ENCODE assay signal across 1 cellular context in the genomic region with DNA sequence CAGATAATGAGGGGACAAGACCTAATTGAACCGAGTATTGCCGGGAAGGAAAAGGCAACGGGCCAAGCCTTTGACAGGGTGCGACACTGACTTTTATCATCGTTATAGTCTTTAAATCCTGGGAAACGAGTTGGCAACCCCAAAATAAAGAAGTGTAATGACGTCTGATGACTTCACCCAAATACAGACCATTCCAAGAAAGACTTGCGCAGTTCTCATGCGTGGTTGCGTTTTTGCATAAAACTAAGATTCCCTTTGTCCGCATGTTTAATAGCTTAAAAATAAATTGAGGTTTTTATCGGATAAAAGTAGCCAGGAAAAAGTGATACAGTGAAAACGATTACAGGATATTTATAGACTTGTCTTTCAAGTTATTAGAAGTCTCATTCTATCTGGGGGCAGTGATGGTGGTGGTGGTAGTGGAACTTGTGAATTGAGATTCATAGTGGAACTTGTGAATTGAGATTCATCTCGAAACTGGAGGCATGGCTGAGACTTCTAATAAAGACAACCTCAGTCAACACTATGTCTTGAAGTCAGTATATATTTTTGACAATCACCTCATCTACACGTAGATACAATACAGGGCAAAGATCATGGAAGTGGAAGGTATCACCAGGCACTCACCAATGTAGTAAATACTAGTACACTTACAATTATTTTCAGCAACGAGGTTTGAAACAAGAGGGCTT.
TF ChIP-seq lines count a peak whose summit lies in the region.

No MANE protein-coding gene starts in this region.

TF ChIP-seq in GM12878, 131 proteins besides CTCF, POLR2A, EP300 and RAD21 (continued from another document and continues in another):
- TF ChIP-seq, protein P1, sequence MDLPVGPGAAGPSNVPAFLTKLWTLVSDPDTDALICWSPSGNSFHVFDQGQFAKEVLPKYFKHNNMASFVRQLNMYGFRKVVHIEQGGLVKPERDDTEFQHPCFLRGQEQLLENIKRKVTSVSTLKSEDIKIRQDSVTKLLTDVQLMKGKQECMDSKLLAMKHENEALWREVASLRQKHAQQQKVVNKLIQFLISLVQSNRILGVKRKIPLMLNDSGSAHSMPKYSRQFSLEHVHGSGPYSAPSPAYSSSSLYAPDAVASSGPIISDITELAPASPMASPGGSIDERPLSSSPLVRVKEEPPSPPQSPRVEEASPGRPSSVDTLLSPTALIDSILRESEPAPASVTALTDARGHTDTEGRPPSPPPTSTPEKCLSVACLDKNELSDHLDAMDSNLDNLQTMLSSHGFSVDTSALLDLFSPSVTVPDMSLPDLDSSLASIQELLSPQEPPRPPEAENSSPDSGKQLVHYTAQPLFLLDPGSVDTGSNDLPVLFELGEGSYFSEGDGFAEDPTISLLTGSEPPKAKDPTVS (IDR thresholded peaks at IDR 0.05; ENCODE audit: low read depth, low read length): no peak
- no peak for TF ChIP-seq RCOR1 (conservative IDR thresholded peaks at IDR 0.05; ENCODE audit: low read depth, low read length)
- TF ChIP-seq BACH1 (IDR thresholded peaks at IDR 0.05; ENCODE audit: borderline replicate concordance): peak; percentile 87; the same call in 1 of the 2 replicates
- no peak for TF ChIP-seq TARDBP (IDR thresholded peaks at IDR 0.05; ENCODE audit: borderline replicate concordance)
- TF ChIP-seq CHD4 (IDR thresholded peaks at IDR 0.05): no peak
- 0 out of 2 replicates have a peak, but pooled peaks have one; percentile 26 for TF ChIP-seq CBFB (IDR thresholded peaks at IDR 0.05; ENCODE audit: low read depth)
- no peak for TF ChIP-seq SMAD5 (IDR thresholded peaks at IDR 0.05; ENCODE audit: low read depth)
- TF ChIP-seq MEF2A (IDR thresholded peaks at IDR 0.05; ENCODE audit: insufficient read depth, low read depth, low read length): peak; percentile 92
- TF ChIP-seq PAX5 (IDR thresholded peaks at IDR 0.05; ENCODE audit: borderline replicate concordance, low read depth, low read length): peak; percentile 6; the same call in 1 of the 2 replicates
- TF ChIP-seq, protein P2, sequence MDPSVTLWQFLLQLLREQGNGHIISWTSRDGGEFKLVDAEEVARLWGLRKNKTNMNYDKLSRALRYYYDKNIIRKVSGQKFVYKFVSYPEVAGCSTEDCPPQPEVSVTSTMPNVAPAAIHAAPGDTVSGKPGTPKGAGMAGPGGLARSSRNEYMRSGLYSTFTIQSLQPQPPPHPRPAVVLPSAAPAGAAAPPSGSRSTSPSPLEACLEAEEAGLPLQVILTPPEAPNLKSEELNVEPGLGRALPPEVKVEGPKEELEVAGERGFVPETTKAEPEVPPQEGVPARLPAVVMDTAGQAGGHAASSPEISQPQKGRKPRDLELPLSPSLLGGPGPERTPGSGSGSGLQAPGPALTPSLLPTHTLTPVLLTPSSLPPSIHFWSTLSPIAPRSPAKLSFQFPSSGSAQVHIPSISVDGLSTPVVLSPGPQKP (IDR thresholded peaks at IDR 0.05; ENCODE audit: low read depth, low read length): no peak
- TF ChIP-seq, protein P3, sequence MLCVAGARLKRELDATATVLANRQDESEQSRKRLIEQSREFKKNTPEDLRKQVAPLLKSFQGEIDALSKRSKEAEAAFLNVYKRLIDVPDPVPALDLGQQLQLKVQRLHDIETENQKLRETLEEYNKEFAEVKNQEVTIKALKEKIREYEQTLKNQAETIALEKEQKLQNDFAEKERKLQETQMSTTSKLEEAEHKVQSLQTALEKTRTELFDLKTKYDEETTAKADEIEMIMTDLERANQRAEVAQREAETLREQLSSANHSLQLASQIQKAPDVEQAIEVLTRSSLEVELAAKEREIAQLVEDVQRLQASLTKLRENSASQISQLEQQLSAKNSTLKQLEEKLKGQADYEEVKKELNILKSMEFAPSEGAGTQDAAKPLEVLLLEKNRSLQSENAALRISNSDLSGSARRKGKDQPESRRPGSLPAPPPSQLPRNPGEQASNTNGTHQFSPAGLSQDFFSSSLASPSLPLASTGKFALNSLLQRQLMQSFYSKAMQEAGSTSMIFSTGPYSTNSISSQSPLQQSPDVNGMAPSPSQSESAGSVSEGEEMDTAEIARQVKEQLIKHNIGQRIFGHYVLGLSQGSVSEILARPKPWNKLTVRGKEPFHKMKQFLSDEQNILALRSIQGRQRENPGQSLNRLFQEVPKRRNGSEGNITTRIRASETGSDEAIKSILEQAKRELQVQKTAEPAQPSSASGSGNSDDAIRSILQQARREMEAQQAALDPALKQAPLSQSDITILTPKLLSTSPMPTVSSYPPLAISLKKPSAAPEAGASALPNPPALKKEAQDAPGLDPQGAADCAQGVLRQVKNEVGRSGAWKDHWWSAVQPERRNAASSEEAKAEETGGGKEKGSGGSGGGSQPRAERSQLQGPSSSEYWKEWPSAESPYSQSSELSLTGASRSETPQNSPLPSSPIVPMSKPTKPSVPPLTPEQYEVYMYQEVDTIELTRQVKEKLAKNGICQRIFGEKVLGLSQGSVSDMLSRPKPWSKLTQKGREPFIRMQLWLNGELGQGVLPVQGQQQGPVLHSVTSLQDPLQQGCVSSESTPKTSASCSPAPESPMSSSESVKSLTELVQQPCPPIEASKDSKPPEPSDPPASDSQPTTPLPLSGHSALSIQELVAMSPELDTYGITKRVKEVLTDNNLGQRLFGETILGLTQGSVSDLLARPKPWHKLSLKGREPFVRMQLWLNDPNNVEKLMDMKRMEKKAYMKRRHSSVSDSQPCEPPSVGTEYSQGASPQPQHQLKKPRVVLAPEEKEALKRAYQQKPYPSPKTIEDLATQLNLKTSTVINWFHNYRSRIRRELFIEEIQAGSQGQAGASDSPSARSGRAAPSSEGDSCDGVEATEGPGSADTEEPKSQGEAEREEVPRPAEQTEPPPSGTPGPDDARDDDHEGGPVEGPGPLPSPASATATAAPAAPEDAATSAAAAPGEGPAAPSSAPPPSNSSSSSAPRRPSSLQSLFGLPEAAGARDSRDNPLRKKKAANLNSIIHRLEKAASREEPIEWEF (IDR thresholded peaks at IDR 0.05; ENCODE audit: insufficient replicate concordance, low read depth, low read length): no peak
- peak; percentile 22 for TF ChIP-seq POLR2AphosphoS5 (IDR thresholded peaks at IDR 0.05; ENCODE audit: low read length)
- peak; percentile 77 for TF ChIP-seq ZNF217 (IDR thresholded peaks at IDR 0.05)
- TF ChIP-seq SIN3A (IDR thresholded peaks at IDR 0.05; ENCODE audit: low read depth, low read length): no peak
- no peak for TF ChIP-seq BRCA1 (IDR thresholded peaks at IDR 0.05; ENCODE audit: low read depth, low read length)
- no peak for TF ChIP-seq NFYA (IDR thresholded peaks at IDR 0.05; ENCODE audit: borderline replicate concordance, low read depth, low read length)
- TF ChIP-seq, protein P4, sequence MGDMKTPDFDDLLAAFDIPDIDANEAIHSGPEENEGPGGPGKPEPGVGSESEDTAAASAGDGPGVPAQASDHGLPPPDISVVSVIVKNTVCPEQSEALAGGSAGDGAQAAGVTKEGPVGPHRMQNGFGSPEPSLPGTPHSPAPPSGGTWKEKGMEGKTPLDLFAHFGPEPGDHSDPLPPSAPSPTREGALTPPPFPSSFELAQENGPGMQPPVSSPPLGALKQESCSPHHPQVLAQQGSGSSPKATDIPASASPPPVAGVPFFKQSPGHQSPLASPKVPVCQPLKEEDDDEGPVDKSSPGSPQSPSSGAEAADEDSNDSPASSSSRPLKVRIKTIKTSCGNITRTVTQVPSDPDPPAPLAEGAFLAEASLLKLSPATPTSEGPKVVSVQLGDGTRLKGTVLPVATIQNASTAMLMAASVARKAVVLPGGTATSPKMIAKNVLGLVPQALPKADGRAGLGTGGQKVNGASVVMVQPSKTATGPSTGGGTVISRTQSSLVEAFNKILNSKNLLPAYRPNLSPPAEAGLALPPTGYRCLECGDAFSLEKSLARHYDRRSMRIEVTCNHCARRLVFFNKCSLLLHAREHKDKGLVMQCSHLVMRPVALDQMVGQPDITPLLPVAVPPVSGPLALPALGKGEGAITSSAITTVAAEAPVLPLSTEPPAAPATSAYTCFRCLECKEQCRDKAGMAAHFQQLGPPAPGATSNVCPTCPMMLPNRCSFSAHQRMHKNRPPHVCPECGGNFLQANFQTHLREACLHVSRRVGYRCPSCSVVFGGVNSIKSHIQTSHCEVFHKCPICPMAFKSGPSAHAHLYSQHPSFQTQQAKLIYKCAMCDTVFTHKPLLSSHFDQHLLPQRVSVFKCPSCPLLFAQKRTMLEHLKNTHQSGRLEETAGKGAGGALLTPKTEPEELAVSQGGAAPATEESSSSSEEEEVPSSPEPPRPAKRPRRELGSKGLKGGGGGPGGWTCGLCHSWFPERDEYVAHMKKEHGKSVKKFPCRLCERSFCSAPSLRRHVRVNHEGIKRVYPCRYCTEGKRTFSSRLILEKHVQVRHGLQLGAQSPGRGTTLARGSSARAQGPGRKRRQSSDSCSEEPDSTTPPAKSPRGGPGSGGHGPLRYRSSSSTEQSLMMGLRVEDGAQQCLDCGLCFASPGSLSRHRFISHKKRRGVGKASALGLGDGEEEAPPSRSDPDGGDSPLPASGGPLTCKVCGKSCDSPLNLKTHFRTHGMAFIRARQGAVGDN (IDR thresholded peaks at IDR 0.05): peak; percentile 76
- TF ChIP-seq JUNB (IDR thresholded peaks at IDR 0.05): peak; percentile 97
- TF ChIP-seq, protein P5, sequence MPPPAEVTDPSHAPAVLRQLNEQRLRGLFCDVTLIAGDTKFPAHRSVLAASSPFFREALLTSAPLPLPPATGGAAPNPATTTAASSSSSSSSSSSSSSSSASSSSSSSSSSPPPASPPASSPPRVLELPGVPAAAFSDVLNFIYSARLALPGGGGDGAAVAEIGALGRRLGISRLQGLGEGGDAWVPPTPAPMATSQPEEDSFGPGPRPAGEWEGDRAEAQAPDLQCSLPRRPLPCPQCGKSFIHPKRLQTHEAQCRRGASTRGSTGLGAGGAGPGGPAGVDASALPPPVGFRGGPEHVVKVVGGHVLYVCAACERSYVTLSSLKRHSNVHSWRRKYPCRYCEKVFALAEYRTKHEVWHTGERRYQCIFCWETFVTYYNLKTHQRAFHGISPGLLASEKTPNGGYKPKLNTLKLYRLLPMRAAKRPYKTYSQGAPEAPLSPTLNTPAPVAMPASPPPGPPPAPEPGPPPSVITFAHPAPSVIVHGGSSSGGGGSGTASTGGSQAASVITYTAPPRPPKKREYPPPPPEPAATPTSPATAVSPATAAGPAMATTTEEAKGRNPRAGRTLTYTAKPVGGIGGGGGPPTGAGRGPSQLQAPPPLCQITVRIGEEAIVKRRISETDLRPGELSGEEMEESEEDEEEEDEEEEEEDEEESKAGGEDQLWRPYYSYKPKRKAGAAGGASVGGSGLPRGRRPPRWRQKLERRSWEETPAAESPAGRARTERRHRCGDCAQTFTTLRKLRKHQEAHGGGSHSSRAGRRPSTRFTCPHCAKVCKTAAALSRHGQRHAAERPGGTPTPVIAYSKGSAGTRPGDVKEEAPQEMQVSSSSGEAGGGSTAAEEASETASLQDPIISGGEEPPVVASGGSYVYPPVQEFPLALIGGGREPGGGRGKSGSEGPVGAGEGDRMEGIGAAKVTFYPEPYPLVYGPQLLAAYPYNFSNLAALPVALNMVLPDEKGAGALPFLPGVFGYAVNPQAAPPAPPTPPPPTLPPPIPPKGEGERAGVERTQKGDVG (CRISPR knock-in tag; IDR thresholded peaks at IDR 0.05): no peak
- 0 out of 2 replicates have a peak, but pooled peaks have one; percentile 25 for TF ChIP-seq STAT3 (IDR thresholded peaks at IDR 0.05; ENCODE audit: low read depth, low read length)
- peak; percentile 15; the same call in 1 of the 2 replicates for TF ChIP-seq SMC3 (IDR thresholded peaks at IDR 0.05; ENCODE audit: borderline replicate concordance, low read length)
- TF ChIP-seq FOS (IDR thresholded peaks at IDR 0.05; ENCODE audit: borderline replicate concordance, extremely low read depth, insufficient read length): no peak
- peak; percentile 63 for TF ChIP-seq NBN (IDR thresholded peaks at IDR 0.05)
- TF ChIP-seq MEF2B (IDR thresholded peaks at IDR 0.05; ENCODE audit: partially characterized antibody, poor library complexity, severe bottlenecking): peak; percentile 84
- TF ChIP-seq CREB1 (IDR thresholded peaks at IDR 0.05; ENCODE audit: low read depth): peak; percentile 84
- TF ChIP-seq SREBF1 (IDR thresholded peaks at IDR 0.05; ENCODE audit: low read length): no peak
- no peak for TF ChIP-seq SUPT20H (IDR thresholded peaks at IDR 0.05; ENCODE audit: borderline replicate concordance, control insufficient read depth, low read depth, low read length)
- TF ChIP-seq, protein P6, sequence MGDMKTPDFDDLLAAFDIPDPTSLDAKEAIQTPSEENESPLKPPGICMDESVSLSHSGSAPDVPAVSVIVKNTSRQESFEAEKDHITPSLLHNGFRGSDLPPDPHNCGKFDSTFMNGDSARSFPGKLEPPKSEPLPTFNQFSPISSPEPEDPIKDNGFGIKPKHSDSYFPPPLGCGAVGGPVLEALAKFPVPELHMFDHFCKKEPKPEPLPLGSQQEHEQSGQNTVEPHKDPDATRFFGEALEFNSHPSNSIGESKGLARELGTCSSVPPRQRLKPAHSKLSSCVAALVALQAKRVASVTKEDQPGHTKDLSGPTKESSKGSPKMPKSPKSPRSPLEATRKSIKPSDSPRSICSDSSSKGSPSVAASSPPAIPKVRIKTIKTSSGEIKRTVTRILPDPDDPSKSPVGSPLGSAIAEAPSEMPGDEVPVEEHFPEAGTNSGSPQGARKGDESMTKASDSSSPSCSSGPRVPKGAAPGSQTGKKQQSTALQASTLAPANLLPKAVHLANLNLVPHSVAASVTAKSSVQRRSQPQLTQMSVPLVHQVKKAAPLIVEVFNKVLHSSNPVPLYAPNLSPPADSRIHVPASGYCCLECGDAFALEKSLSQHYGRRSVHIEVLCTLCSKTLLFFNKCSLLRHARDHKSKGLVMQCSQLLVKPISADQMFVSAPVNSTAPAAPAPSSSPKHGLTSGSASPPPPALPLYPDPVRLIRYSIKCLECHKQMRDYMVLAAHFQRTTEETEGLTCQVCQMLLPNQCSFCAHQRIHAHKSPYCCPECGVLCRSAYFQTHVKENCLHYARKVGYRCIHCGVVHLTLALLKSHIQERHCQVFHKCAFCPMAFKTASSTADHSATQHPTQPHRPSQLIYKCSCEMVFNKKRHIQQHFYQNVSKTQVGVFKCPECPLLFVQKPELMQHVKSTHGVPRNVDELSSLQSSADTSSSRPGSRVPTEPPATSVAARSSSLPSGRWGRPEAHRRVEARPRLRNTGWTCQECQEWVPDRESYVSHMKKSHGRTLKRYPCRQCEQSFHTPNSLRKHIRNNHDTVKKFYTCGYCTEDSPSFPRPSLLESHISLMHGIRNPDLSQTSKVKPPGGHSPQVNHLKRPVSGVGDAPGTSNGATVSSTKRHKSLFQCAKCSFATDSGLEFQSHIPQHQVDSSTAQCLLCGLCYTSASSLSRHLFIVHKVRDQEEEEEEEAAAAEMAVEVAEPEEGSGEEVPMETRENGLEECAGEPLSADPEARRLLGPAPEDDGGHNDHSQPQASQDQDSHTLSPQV (IDR thresholded peaks at IDR 0.05): peak; percentile 62; the same call in 1 of the 2 replicates
- TF ChIP-seq ZNF24 (IDR thresholded peaks at IDR 0.05): peak; percentile 86
- TF ChIP-seq, protein P7, sequence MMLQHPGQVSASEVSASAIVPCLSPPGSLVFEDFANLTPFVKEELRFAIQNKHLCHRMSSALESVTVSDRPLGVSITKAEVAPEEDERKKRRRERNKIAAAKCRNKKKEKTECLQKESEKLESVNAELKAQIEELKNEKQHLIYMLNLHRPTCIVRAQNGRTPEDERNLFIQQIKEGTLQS (IDR thresholded peaks at IDR 0.05; ENCODE audit: borderline replicate concordance, extremely low read depth, low read depth, low read length): no peak
- TF ChIP-seq, protein P8, sequence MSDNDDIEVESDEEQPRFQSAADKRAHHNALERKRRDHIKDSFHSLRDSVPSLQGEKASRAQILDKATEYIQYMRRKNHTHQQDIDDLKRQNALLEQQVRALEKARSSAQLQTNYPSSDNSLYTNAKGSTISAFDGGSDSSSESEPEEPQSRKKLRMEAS (IDR thresholded peaks at IDR 0.05; ENCODE audit: low read depth, low read length): no peak
